ENCODE assay signal across 1 cellular context in genomic region chr14:105198588-105198987, GRCh38.
TF ChIP-seq lines count a peak whose summit lies in the region.

No MANE protein-coding gene starts in this region.

TF ChIP-seq in HepG2, 621 proteins besides CTCF, POLR2A, EP300 and RAD21:
- TF ChIP-seq CEBPZ (IDR thresholded peaks at IDR 0.05; ENCODE audit: low read length) = no peak
- TF ChIP-seq ZNF282 (IDR thresholded peaks at IDR 0.05; ENCODE audit: partially characterized antibody) = no peak
- no peak for TF ChIP-seq TRIM22 (IDR thresholded peaks at IDR 0.05)
- TF ChIP-seq ZFAT (CRISPR knock-in tag; conservative IDR thresholded peaks at IDR 0.05) = no peak
- no peak for TF ChIP-seq ZNF749 (CRISPR knock-in tag; IDR thresholded peaks at IDR 0.05; ENCODE audit: borderline replicate concordance)
- no peak for TF ChIP-seq RAD51 (IDR thresholded peaks at IDR 0.05; ENCODE audit: borderline replicate concordance)
- TF ChIP-seq CC2D1A (CRISPR knock-in tag; IDR thresholded peaks at IDR 0.05) = no peak
